ENCODE assay signal across 31 cellular contexts in the genomic region with DNA sequence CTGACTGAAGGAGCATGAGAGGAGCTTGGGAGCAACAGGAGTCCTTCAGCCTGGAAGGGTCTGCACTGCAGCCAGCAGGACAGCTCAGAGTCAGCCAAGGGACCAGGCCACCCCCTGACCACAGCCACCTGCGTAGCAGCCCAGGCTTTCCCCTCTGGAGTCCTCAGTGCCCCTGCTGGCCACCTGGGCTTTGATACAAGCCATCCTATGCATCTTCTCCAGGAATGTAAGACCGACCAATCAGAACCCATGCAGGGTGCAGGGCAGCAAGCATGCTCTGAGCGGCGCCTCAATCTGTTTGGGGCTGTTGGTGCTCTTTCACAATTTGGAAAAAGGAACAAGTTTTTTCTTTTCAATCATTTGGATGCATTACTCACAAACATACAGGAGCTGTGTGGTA. TPM values are rescaled to one million over a fixed set of nuclear protein-coding genes. Genes with fewer than 3 reads are reported as not detected.
"Had no signal": no experiment of that assay in that cellular context is flagged by ENCODE, and none has a peak within 500 bp of the region (broad histone marks: within the 10 kb centered on the region; RNA-seq: fewer than 3 reads in every experiment).

No MANE protein-coding gene starts in this region.

- ATAC-seq: activated T-cell treated with anti-CD3 and anti-CD28 coated beads, Interleukin-2, amount 50 U/mL, for 4 hours; mucosa of descending colon had no signal

- FAIRE-seq: colon, frontal cortex, islet of Langerhans had no signal

- H3K27me3 ChIP-seq: breast epithelium, esophagus muscularis mucosa, sigmoid colon, testis, vagina had no signal

- H3K4me1 ChIP-seq: breast epithelium, vagina had no signal

- H3K4me2 ChIP-seq: smooth muscle cell had no signal

- H3K36me3 ChIP-seq: breast epithelium had no signal

- DNase-seq: activated CD4-positive, CD25-positive, alpha-beta regulatory T cell treated with anti-CD3 and anti-CD28 coated beads, Interleukin-2, amount 50 U/mL, for 72 hours; activated CD8-positive, alpha-beta memory T cell treated with anti-CD3 and anti-CD28 coated beads, Interleukin-2, amount 50 U/mL, for 48 hours; activated naive CD4-positive, alpha-beta T cell; activated T-cell treated with anti-CD3 and anti-CD28 coated beads, Interleukin-2, amount 50 U/mL, for 4 hours; effector memory CD4-positive, alpha-beta T cell; glutamatergic neuron; hippocampal formation; left cardiac atrium; mucosa of descending colon; nephron progenitor cell; nucleus accumbens; posterior cingulate gyrus; sigmoid colon; stimulated activated CD4-positive, alpha-beta T cell treated with anti-CD3 and anti-CD28 coated beads, Interleukin-15, amount 100 ng/mL, for 24 hours; stimulated activated CD4-positive, alpha-beta T cell treated with anti-CD3 and anti-CD28 coated beads, Interleukin-2, amount 100 ng/mL, for 48 hours; stimulated activated CD8-positive, alpha-beta memory T cell treated with anti-CD3 and anti-CD28 coated beads, Interleukin-4, amount 100 ng/mL, for 48 hours; stimulated activated naive CD4-positive, alpha-beta T cell; T-helper 2 cell; testis had no signal

- H3K9me3 ChIP-seq: breast epithelium, esophagus muscularis mucosa, mucosa of descending colon, sigmoid colon, testis, vagina had no signal

- H3K27ac ChIP-seq: breast epithelium, esophagus muscularis mucosa, sigmoid colon, testis, vagina, VCaP had no signal

- H3K4me3 ChIP-seq: breast epithelium, esophagus muscularis mucosa, mucosa of descending colon, sigmoid colon, smooth muscle cell, testis, vagina had no signal

RNA-seq across cellular contexts. Expression of gene DZIP1L, which starts 52.0 kb away (rescaled TPM):
- total RNA-seq: activated T-cell treated with anti-CD3 and anti-CD28 coated beads, Interleukin-2, amount 50 U/mL, for 4 hours had no signal

RNA-seq across cellular contexts. Expression of gene CLDN18, which starts 53.5 kb away (rescaled TPM):
- total RNA-seq: activated CD8-positive, alpha-beta memory T cell treated with anti-CD3 and anti-CD28 coated beads for 36 hours; activated T-helper 2 cell treated with anti-CD3 and anti-CD28 coated beads, Interferon-gamma antibody, Interleukin-2, Interleukin-4, amounts not matched to agents 10 μg/mL and 5 μg/mL and 100 μg/mL, durations not matched to agents 14 hours and 24 hours and 36 hours; breast epithelium; dermis microvascular lymphatic vessel endothelial cell; frontal cortex; liver; mucosa of descending colon; sigmoid colon; smooth muscle cell; vagina had no signal
